ENCODE assay signal across 10 cellular contexts in the genomic region with DNA sequence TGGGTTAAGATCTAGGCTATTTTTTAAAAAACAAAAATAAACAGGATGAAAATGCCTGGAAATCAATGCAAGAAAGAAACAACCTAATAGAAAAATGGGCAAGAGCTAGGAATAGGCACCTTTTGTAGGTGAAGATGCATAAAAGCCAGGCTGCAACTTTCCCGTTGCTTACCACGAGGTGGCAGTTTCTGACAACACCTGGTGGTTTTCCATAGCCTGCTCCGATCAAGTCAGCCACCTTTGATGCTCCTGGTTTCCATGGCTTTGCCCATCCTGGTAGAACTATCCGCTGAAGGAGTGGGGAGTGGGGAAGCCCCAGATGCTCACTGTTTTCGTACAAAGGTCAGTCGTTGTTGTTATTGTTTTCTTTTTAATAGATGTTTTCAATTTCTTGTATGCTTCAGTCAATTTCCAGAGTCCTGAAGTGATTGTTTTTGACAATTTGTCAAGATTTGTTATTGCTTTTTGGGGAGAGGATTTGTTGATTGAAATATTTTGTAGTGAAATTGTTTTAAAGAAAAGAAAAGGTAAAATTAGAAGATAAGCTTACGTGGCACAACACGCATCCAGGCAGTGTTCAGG. TPM values are rescaled to one million over a fixed set of nuclear protein-coding genes. Genes with fewer than 3 reads are reported as not detected.
A peak's percentile ranks its signal among the peaks of the same experiment; 100 is the strongest.
DNase-seq lines count a peak whose midpoint lies in the region; ATAC-seq and TF ChIP-seq lines count a peak whose summit lies in the region.
"Had no signal": no experiment of that assay in that cellular context is flagged by ENCODE, and none has a peak within 500 bp of the region (broad histone marks: within the 10 kb centered on the region; RNA-seq: fewer than 3 reads in every experiment).

No MANE protein-coding gene starts in this region.

- no peak for DNase-seq in Right ventricle myocardium superior
- DNase-seq in right cardiac atrium, result no peak
- DNase-seq in NCI-H69 (lab: John Stamatoyannopoulos, UW), result peak; percentile 76
- DNase-seq in epithelial cell of proximal tubule (ENCODE audit: low read depth), result no peak
- DNase-seq in upper lobe of right lung, result no peak
- no peak for DNase-seq in UCSD-AML1 (lab: John Stamatoyannopoulos, UW; ENCODE audit: unreplicated experiment)
- DNase-seq in midbrain (lab: John Stamatoyannopoulos, UW), result no peak
- DNase-seq: activated CD4-positive, alpha-beta T cell treated with anti-CD3 and anti-CD28 coated beads, Interleukin-2, amount 50 U/mL, for 1 hour; CD4-positive, CD25-positive, alpha-beta regulatory T cell had no signal

- H3K27me3 ChIP-seq in right cardiac atrium (ENCODE audit: control insufficient read depth, insufficient read depth) (no peaks in the 10 kb centered on the region), upper lobe of right lung (no peaks in the 10 kb centered on the region)

- H3K27ac ChIP-seq in right cardiac atrium (ENCODE audit: low read length), result no peak overlapping the region
- no peak overlapping the region for H3K27ac ChIP-seq in upper lobe of right lung

- ATAC-seq in Right ventricle myocardium superior (ENCODE audit: poor library complexity) (peak; percentile 38), right cardiac atrium (no peak), upper lobe of right lung (peak; percentile 61), GM19395 (IDR thresholded peaks at IDR 0.05; ENCODE audit: unreplicated experiment) (no peak)

- peak; percentile 74 for TF ChIP-seq CTCF in epithelial cell of proximal tubule (conservative IDR thresholded peaks at IDR 0.05; ENCODE audit: low read depth, low read length)
- peak; percentile 31 for TF ChIP-seq CTCF in upper lobe of right lung (IDR thresholded peaks at IDR 0.05)

- H3K4me1 ChIP-seq in right cardiac atrium (ENCODE audit: control insufficient read depth, insufficient read depth, low read length) (no peaks in the 10 kb centered on the region), upper lobe of right lung (no peaks in the 10 kb centered on the region)

- intact Hi-C loops in Right ventricle myocardium superior (cut with DNase I) (no loop called here), right cardiac atrium (cut with DNase I) (no loop called here), upper lobe of right lung (cut with DNase I) (no loop called here)

- H3K9me3 ChIP-seq in right cardiac atrium (ENCODE audit: control insufficient read depth, low read length), result no peaks in the 10 kb centered on the region
- H3K9me3 ChIP-seq in upper lobe of right lung, result no peaks in the 10 kb centered on the region

- no peaks in the 10 kb centered on the region for H3K36me3 ChIP-seq in upper lobe of right lung

- H3K4me3 ChIP-seq in right cardiac atrium (ENCODE audit: low read length) (no peak overlapping the region), epithelial cell of proximal tubule (ENCODE audit: low read depth, low read length) (no peak overlapping the region), upper lobe of right lung (no peak overlapping the region)

- 71% methylated on average over 8 of the region's 8 CpGs for WGBS in right cardiac atrium

RNA-seq across cellular contexts. Expression of a gene that starts 24.1 kb away (rescaled TPM):
- 46.6 TPM for total RNA-seq in Right ventricle myocardium superior
- 10 to 100 TPM; 49.4 to 67.9 (median 61.3) TPM for total RNA-seq in right cardiac atrium
- polyA plus RNA-seq in right cardiac atrium, result 32.4 TPM
- 21.8 and 26.3 TPM in 2 replicates for total RNA-seq in epithelial cell of proximal tubule
- 93.5 TPM for total RNA-seq in upper lobe of right lung

RNA-seq across cellular contexts. Expression of a gene that starts 32.1 kb away (rescaled TPM):
- 11.0 TPM for total RNA-seq in Right ventricle myocardium superior
- 10 to 100 TPM; 17.4 to 23.8 (median 21.1) TPM for total RNA-seq in right cardiac atrium
- polyA plus RNA-seq in right cardiac atrium, result 16.4 TPM
- total RNA-seq in epithelial cell of proximal tubule, result under 0.01 TPM in 1 of 2 replicates, not detected in the other
- 48.3 TPM for total RNA-seq in upper lobe of right lung
- total RNA-seq: CD4-positive, CD25-positive, alpha-beta regulatory T cell had no signal
- polyA plus RNA-seq: CD4-positive, CD25-positive, alpha-beta regulatory T cell had no signal

RNA-seq across cellular contexts. Expression of a gene that starts 32.3 kb away (rescaled TPM):
- total RNA-seq in Right ventricle myocardium superior (2.5 TPM), right cardiac atrium (1 to 10 TPM; 2.8 to 4.1 (median 3.4) TPM), epithelial cell of proximal tubule (not detected in 2 replicates), upper lobe of right lung (21.7 TPM)
- polyA plus RNA-seq in right cardiac atrium, result 4.9 TPM
- total RNA-seq: CD4-positive, CD25-positive, alpha-beta regulatory T cell had no signal
- polyA plus RNA-seq: CD4-positive, CD25-positive, alpha-beta regulatory T cell had no signal

RNA-seq across cellular contexts. Expression of a gene that starts 33.2 kb away (rescaled TPM):
- total RNA-seq in Right ventricle myocardium superior (not detected), right cardiac atrium (not detected), epithelial cell of proximal tubule (0.07 TPM in 1 of 2 replicates, not detected in the other), upper lobe of right lung (not detected)
- 0.07 TPM for polyA plus RNA-seq in right cardiac atrium
- total RNA-seq: CD4-positive, CD25-positive, alpha-beta regulatory T cell had no signal
- polyA plus RNA-seq: CD4-positive, CD25-positive, alpha-beta regulatory T cell had no signal

Comparison
In these comparisons a context has a peak if more than half of its experiments do, and no peak if none do; other contexts are left out.
1. ATAC-seq: peak in Right ventricle myocardium superior (single experiment) and upper lobe of right lung (single experiment); none in right cardiac atrium (0 of 2) and GM19395 (single experiment).
2. RNA of a gene that starts 32.1 kb away (total RNA-seq): 48.3 TPM in upper lobe of right lung (single experiment), 17.4 to 23.8 TPM in right cardiac atrium and 11.0 TPM in Right ventricle myocardium superior (single experiment); under 0.01 TPM in epithelial cell of proximal tubule; every median in the first group is over 10 times any median in the second.